ENCODE assay signal across 16 cellular contexts in genomic region chr9:81669011-81669739, GRCh38. TPM values are rescaled to one million over a fixed set of nuclear protein-coding genes. Genes with fewer than 3 reads are reported as not detected.
DNase-seq lines count a peak whose midpoint lies in the region; ATAC-seq and TF ChIP-seq lines count a peak whose summit lies in the region.
"Had no signal": no experiment of that assay in that cellular context is flagged by ENCODE, and none has a peak within 500 bp of the region (broad histone marks: within the 10 kb centered on the region; RNA-seq: fewer than 3 reads in every experiment).

No MANE protein-coding gene starts in this region.

- ATAC-seq in activated CD4-positive, CD25-positive, alpha-beta regulatory T cell treated with anti-CD3 and anti-CD28 coated beads, Interleukin-2, amount 50 U/mL, for 24 hours = no peak
- no peak for ATAC-seq in SK-N-SH treated with all-trans-retinoic acid at 6 μM for 48 hours

- no peak overlapping the region for H3K27ac ChIP-seq in muscle layer of colon (ENCODE audit: low read depth, low read length)
- peak overlapping the region in 3 of 5 donors; percentile 13 to 30 (median 16) for H3K27ac ChIP-seq in stomach
- H3K27ac ChIP-seq: Peyer's patch had no signal

- no peak for TF ChIP-seq POLR2A in stomach (IDR thresholded peaks at IDR 0.05)

- no peak for TF ChIP-seq EP300 in stomach (IDR thresholded peaks at IDR 0.05)

- H3K36me3 ChIP-seq in muscle layer of colon (ENCODE audit: insufficient read depth, low read length) (no peaks in the 10 kb centered on the region), stomach (peaks cover 0 to 30% (median 6%) of the 10 kb centered on the region in 4 donors)

- no peak for TF ChIP-seq CTCF in stomach (IDR thresholded peaks at IDR 0.05)

- H3K9me3 ChIP-seq in muscle layer of colon (ENCODE audit: low read length) (no peaks in the 10 kb centered on the region), stomach (no peaks in the 10 kb centered on the region)
- H3K9me3 ChIP-seq: Peyer's patch had no signal

- peaks cover 51% of the 10 kb centered on the region for H3K4me1 ChIP-seq in muscle layer of colon (ENCODE audit: insufficient read depth, low read length)
- H3K4me1 ChIP-seq in stomach = peaks cover 41 to 92% (median 65%) of the 10 kb centered on the region in 4 donors

- peak overlapping the region; percentile 25 for H3K9ac ChIP-seq in muscle layer of colon (ENCODE audit: low read length)

- WGBS in stomach, 5 donors = 47 to 67% (median 58%) methylated on average over 7 of the region's 7 CpGs

- H3K4me3 ChIP-seq in muscle layer of colon (ENCODE audit: low read depth in 1 of 2, low read length in 2 of 2) = no peak overlapping the region
- H3K4me3 ChIP-seq in stomach = no peak overlapping the region
- H3K4me3 ChIP-seq: Peyer's patch had no signal

- peak; percentile 47 for DNase-seq in NCI-H2171 treated with DMSO at 0.1 percent for 48 hours (lab: John Stamatoyannopoulos, UW)
- DNase-seq in NCI-H2171 (lab: John Stamatoyannopoulos, UW) = no peak
- DNase-seq in cerebellum (ENCODE audit: low spot score) = peak; percentile 24
- no peak for DNase-seq in stomach
- DNase-seq in NCI-H526 (lab: John Stamatoyannopoulos, UW) = no peak
- DNase-seq: activated CD8-positive, alpha-beta memory T cell treated with anti-CD3 and anti-CD28 coated beads, Interleukin-2, amount 50 U/mL, for 4 hours; activated naive CD4-positive, alpha-beta T cell treated with Interleukin-2 at 50 U/mL for 16 hours; effector memory CD4-positive, alpha-beta T cell; immature natural killer cell; MV-4-11; NCI-H510A; stimulated activated naive CD4-positive, alpha-beta T cell treated with Interleukin-2 at 50 U/mL for 16 hours had no signal

- H3K27me3 ChIP-seq in muscle layer of colon (ENCODE audit: control insufficient read depth in 1 of 2, insufficient read depth in 2 of 2, low read length in 2 of 2) (no peaks in the 10 kb centered on the region), stomach (no peaks in the 10 kb centered on the region)
- H3K27me3 ChIP-seq: Peyer's patch had no signal

- intact Hi-C loops in stomach (cut with DNase I; ENCODE audit: low total_unique reads) = no loop called here

TF ChIP-seq in SK-N-SH treated with all-trans-retinoic acid at 6 μM for 48 hours, 23 proteins besides CTCF, POLR2A, EP300 and RAD21:
- TF ChIP-seq CREB5 (CRISPR knock-in tag; IDR thresholded peaks at IDR 0.05; ENCODE audit: low read depth) (no peak), ZFP3 (CRISPR knock-in tag; IDR thresholded peaks at IDR 0.05) (no peak), ZFP30 (CRISPR knock-in tag; IDR thresholded peaks at IDR 0.05) (no peak), GLIS3 (CRISPR knock-in tag; IDR thresholded peaks at IDR 0.05) (no peak), ARNTL (CRISPR knock-in tag; IDR thresholded peaks at IDR 0.05; ENCODE audit: borderline replicate concordance, low read depth) (no peak), SNAI2 (CRISPR knock-in tag; IDR thresholded peaks at IDR 0.05) (no peak), PPARA (CRISPR knock-in tag; IDR thresholded peaks at IDR 0.05; ENCODE audit: borderline replicate concordance) (no peak), POU6F1 (CRISPR knock-in tag; IDR thresholded peaks at IDR 0.05; ENCODE audit: borderline replicate concordance, low read depth) (no peak)
- TF ChIP-seq, protein P1, sequence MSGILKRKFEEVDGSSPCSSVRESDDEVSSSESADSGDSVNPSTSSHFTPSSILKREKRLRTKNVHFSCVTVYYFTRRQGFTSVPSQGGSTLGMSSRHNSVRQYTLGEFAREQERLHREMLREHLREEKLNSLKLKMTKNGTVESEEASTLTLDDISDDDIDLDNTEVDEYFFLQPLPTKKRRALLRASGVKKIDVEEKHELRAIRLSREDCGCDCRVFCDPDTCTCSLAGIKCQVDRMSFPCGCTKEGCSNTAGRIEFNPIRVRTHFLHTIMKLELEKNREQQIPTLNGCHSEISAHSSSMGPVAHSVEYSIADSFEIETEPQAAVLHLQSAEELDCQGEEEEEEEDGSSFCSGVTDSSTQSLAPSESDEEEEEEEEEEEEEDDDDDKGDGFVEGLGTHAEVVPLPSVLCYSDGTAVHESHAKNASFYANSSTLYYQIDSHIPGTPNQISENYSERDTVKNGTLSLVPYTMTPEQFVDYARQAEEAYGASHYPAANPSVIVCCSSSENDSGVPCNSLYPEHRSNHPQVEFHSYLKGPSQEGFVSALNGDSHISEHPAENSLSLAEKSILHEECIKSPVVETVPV (CRISPR knock-in tag; IDR thresholded peaks at IDR 0.05) = no peak
TF ChIP-seq in SK-N-SH treated with all-trans-retinoic acid at 6 μM for 48 hours: peak in this region for 0.

RNA-seq across cellular contexts. Expression of gene TLE1, which starts 20.2 kb away (rescaled TPM):
- total RNA-seq in cerebellum = 65.5 TPM
- 100 to 1,000 TPM in 2 of 5 donors, 10 to 100 TPM in 3; 57.2 to 136 (median 85.2) TPM for total RNA-seq in stomach
- 10 to 100 TPM; 23.7 to 33.0 (median 26.3) TPM for polyA plus RNA-seq in stomach

Comparison
In these comparisons a context has a peak if more than half of its experiments do, and no peak if none do; other contexts are left out.
1. DNase-seq: peak in NCI-H2171 treated with DMSO at 0.1 percent for 48 hours (single experiment) and cerebellum (single experiment); none in NCI-H2171 (single experiment), stomach (single experiment) and NCI-H526 (0 of 2).